Comparison of ENCODE assay signal across 20 cellular contexts in genomic region chr2:148716378-148716777, GRCh38.
"Had no signal": no experiment of that assay in that cellular context is flagged by ENCODE, and none has a peak within 500 bp of the region (broad histone marks: within the 10 kb centered on the region; RNA-seq: fewer than 3 reads in every experiment).

No MANE protein-coding gene starts in this region.

- H3K4me3 ChIP-seq: esophagus squamous epithelium, heart left ventricle, pancreas, stomach, thoracic aorta had no signal

- ATAC-seq: foreskin keratinocyte, heart left ventricle, left lobe of liver, pancreas had no signal

- H3K27me3 Mint-ChIP-seq: activated CD4-positive, alpha-beta memory T cell treated with anti-CD3 and anti-CD28 coated beads, Interleukin-2, amount 10 ng/mL, durations not matched to agents 7 days and 5 days; brain had no signal

- H3K27me3 ChIP-seq: esophagus squamous epithelium, foreskin keratinocyte, heart left ventricle, pancreas, stomach had no signal

- H3K27ac Mint-ChIP-seq: activated CD4-positive, alpha-beta memory T cell treated with anti-CD3 and anti-CD28 coated beads, Interleukin-2, amount 10 ng/mL, durations not matched to agents 7 days and 5 days; activated T-helper 1 cell treated with anti-CD3 and anti-CD28 coated beads, Interleukin-12 subunit alpha, Interleukin-12 subunit beta, Interleukin-2, Interleukin-4 antibody, amounts not matched to agents 30 ng/mL and 10 ng/mL and 1 ng/mL, durations not matched to agents 14 hours and 24 hours and 36 hours; brain had no signal

- H3K27ac ChIP-seq: esophagus squamous epithelium, foreskin keratinocyte, heart left ventricle, pancreas, stomach, thoracic aorta had no signal

- H3K36me3 ChIP-seq: heart left ventricle, pancreas, thoracic aorta had no signal

- H3K4me3 Mint-ChIP-seq: activated CD4-positive, alpha-beta memory T cell treated with anti-CD3 and anti-CD28 coated beads, Interleukin-2, amount 10 ng/mL, durations not matched to agents 7 days and 5 days; activated T-helper 1 cell treated with anti-CD3 and anti-CD28 coated beads, Interleukin-12 subunit alpha, Interleukin-12 subunit beta, Interleukin-2, Interleukin-4 antibody, amounts not matched to agents 30 ng/mL and 10 ng/mL and 1 ng/mL, durations not matched to agents 14 hours and 24 hours and 36 hours; brain had no signal

- DNase-seq: activated CD4-positive, alpha-beta memory T cell treated with anti-CD3 and anti-CD28 coated beads, Interleukin-2, amount 10 ng/mL, durations not matched to agents 7 days and 5 days; activated CD4-positive, alpha-beta T cell treated with anti-CD3 and anti-CD28 coated beads for 1 hour; activated CD8-positive, alpha-beta memory T cell treated with anti-CD3 and anti-CD28 coated beads, Interleukin-2, amount 50 U/mL, for 4 hours; activated naive CD4-positive, alpha-beta T cell; amniotic stem cell; dermis blood vessel endothelial cell; esophagus squamous epithelium; heart left ventricle; mesenchymal stem cell; pancreas; retina; stimulated activated CD4-positive, alpha-beta T cell treated with anti-CD3 and anti-CD28 coated beads, Interleukin-4, amount 100 ng/mL, for 1 hour; stimulated activated CD8-positive, alpha-beta memory T cell treated with anti-CD3 and anti-CD28 coated beads, Interleukin-4, amount 100 ng/mL, for 48 hours; stomach; T-helper 9 cell had no signal

- H3K9me3 ChIP-seq: esophagus squamous epithelium, pancreas, thoracic aorta had no signal
